1 cellular context compared by ENCODE assay signal in the genomic region with DNA sequence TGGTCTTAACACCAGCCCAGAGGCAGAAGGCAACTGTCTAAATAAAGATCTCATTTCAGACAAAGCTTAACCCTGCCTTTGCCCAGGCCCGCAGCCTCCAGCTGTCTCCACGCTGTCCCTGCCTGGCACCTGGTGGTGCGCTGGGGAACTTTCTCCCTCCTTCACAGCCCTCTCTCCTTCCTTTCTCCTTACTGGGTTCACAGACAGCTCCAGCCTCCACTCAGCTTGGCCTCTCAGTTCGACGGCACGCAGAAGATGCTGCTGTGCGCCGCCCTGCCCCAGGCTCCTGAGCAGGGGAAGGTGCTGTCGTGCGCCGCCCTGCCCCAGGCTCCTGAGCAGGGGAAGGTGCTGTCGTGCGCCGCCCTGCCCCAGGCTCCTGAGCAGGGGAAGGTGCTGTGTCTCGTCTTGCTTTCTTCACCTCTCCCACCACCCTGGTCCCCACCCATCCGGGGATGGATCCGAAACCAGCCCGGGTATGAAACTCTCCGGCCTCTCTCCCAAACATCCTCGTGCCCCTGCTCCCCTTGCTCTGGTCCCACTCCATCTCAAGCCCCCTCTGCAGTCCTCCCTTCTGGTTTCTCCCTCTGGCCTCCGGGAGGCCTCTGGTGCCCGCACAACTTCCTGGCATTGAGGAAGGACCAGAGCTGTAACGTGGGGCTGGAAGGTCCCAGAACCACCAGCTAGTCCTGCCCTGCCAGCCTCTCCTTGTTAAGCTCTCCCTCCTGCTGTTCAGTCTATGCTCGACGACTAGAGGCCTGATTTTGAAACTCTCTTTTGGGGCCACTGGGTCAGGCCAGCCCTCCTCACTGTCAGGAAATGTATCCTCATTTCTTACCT.
TF ChIP-seq lines count a peak whose summit lies in the region.

No MANE protein-coding gene starts in this region.

TF ChIP-seq in HCT116, 20 proteins besides CTCF, POLR2A, EP300 and RAD21 (continued from another document):
- TF ChIP-seq, protein P1, sequence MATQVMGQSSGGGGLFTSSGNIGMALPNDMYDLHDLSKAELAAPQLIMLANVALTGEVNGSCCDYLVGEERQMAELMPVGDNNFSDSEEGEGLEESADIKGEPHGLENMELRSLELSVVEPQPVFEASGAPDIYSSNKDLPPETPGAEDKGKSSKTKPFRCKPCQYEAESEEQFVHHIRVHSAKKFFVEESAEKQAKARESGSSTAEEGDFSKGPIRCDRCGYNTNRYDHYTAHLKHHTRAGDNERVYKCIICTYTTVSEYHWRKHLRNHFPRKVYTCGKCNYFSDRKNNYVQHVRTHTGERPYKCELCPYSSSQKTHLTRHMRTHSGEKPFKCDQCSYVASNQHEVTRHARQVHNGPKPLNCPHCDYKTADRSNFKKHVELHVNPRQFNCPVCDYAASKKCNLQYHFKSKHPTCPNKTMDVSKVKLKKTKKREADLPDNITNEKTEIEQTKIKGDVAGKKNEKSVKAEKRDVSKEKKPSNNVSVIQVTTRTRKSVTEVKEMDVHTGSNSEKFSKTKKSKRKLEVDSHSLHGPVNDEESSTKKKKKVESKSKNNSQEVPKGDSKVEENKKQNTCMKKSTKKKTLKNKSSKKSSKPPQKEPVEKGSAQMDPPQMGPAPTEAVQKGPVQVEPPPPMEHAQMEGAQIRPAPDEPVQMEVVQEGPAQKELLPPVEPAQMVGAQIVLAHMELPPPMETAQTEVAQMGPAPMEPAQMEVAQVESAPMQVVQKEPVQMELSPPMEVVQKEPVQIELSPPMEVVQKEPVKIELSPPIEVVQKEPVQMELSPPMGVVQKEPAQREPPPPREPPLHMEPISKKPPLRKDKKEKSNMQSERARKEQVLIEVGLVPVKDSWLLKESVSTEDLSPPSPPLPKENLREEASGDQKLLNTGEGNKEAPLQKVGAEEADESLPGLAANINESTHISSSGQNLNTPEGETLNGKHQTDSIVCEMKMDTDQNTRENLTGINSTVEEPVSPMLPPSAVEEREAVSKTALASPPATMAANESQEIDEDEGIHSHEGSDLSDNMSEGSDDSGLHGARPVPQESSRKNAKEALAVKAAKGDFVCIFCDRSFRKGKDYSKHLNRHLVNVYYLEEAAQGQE (IDR thresholded peaks at IDR 0.05; ENCODE audit: low read depth) = no peak
- TF ChIP-seq FOSL1 (IDR thresholded peaks at IDR 0.05; ENCODE audit: low read depth) (no peak), EZH2 (IDR thresholded peaks at IDR 0.05) (no peak), TCF7L2 (IDR thresholded peaks at IDR 0.05; ENCODE audit: borderline replicate concordance, extremely low read depth, insufficient read depth, insufficient read length) (no peak)
- TF ChIP-seq, protein P2, sequence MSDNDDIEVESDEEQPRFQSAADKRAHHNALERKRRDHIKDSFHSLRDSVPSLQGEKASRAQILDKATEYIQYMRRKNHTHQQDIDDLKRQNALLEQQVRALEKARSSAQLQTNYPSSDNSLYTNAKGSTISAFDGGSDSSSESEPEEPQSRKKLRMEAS (IDR thresholded peaks at IDR 0.05) = no peak
